Comparison of ENCODE assay signal across 1 cellular context in genomic region chrX:111519215-111519614, GRCh38.
TF ChIP-seq lines count a peak whose summit lies in the region.

No MANE protein-coding gene starts in this region.

TF ChIP-seq in WTC11, 78 proteins besides CTCF, POLR2A, EP300 and RAD21 (continued from another document):
- TF ChIP-seq ZNF281 (CRISPR knock-in tag; IDR thresholded peaks at IDR 0.05) (no peak), FOXP1 (CRISPR knock-in tag; IDR thresholded peaks at IDR 0.05; ENCODE audit: borderline replicate concordance) (no peak)
- TF ChIP-seq, protein P1, sequence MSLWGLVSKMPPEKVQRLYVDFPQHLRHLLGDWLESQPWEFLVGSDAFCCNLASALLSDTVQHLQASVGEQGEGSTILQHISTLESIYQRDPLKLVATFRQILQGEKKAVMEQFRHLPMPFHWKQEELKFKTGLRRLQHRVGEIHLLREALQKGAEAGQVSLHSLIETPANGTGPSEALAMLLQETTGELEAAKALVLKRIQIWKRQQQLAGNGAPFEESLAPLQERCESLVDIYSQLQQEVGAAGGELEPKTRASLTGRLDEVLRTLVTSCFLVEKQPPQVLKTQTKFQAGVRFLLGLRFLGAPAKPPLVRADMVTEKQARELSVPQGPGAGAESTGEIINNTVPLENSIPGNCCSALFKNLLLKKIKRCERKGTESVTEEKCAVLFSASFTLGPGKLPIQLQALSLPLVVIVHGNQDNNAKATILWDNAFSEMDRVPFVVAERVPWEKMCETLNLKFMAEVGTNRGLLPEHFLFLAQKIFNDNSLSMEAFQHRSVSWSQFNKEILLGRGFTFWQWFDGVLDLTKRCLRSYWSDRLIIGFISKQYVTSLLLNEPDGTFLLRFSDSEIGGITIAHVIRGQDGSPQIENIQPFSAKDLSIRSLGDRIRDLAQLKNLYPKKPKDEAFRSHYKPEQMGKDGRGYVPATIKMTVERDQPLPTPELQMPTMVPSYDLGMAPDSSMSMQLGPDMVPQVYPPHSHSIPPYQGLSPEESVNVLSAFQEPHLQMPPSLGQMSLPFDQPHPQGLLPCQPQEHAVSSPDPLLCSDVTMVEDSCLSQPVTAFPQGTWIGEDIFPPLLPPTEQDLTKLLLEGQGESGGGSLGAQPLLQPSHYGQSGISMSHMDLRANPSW (CRISPR knock-in tag; conservative IDR thresholded peaks at IDR 0.05; ENCODE audit: low read depth) = no peak
